24 cellular contexts compared by ENCODE assay signal in genomic region chr5:157749462-157749799, GRCh38. TPM values are rescaled to one million over a fixed set of nuclear protein-coding genes. Genes with fewer than 3 reads are reported as not detected.
DNase-seq lines count a peak whose midpoint lies in the region; ATAC-seq and TF ChIP-seq lines count a peak whose summit lies in the region.
"Had no signal": no experiment of that assay in that cellular context is flagged by ENCODE, and none has a peak within 500 bp of the region (broad histone marks: within the 10 kb centered on the region; RNA-seq: fewer than 3 reads in every experiment).

No MANE protein-coding gene starts in this region.

- no peak overlapping the region for H4K8ac ChIP-seq in IMR-90 (ENCODE audit: low read depth in 2 of 2, low read length in 2 of 2)

- H3K4me1 ChIP-seq in IMR-90 (ENCODE audit: control insufficient read depth, insufficient read depth, low read length) (peaks cover 5% of the 10 kb centered on the region), mucosa of descending colon (ENCODE audit: low read depth) (peaks cover 8% of the 10 kb centered on the region), smooth muscle cell (ENCODE audit: low read depth) (peaks cover 3% of the 10 kb centered on the region)

- peaks cover 5% of the 10 kb centered on the region for H3K79me2 ChIP-seq in smooth muscle cell (ENCODE audit: low read depth)

- POLR2A ChIA-PET in IMR-90 (lab: Charles Lee; ENCODE audit: unreplicated experiment) = no interaction called here

- no peak overlapping the region for H3K4me3 ChIP-seq in IMR-90 (ENCODE audit: insufficient read depth, low read depth, low read length)
- H3K4me3 ChIP-seq in brain microvascular endothelial cell (ENCODE audit: low read depth, low read length) = no peak overlapping the region
- no peak overlapping the region for H3K4me3 ChIP-seq in mucosa of descending colon
- H3K4me3 ChIP-seq in smooth muscle cell = no peak overlapping the region
- no peak overlapping the region for H3K4me3 ChIP-seq in WERI-Rb-1 (ENCODE audit: low read depth, low read length)
- H3K4me3 ChIP-seq: BLaER1, SK-N-MC had no signal

- in situ Hi-C loops in IMR-90 (cut with MboI; ENCODE audit: low sequenced_read_pairs) (loop anchor here (10.0 kb wide), 1 partner anchor 605 kb away; the partner anchor contains the start of gene MED7), brain microvascular endothelial cell (cut with HindIII; ENCODE audit: low pct_ligation_motif_present, low sequenced_read_pairs) (no loop called here)

- no peak overlapping the region for H3K27ac ChIP-seq in IMR-90 (ENCODE audit: insufficient read depth, low read length)
- peak overlapping the region; percentile 73 for H3K27ac ChIP-seq in brain microvascular endothelial cell
- H3K27ac ChIP-seq in smooth muscle cell (ENCODE audit: low read depth) = no peak overlapping the region
- no peak overlapping the region for H3K27ac ChIP-seq in WERI-Rb-1
- H3K27ac ChIP-seq: BLaER1, KMS-11, SK-N-MC had no signal

- intact Hi-C loops in IMR-90 (cut with micrococcal nuclease) (no loop called here), mucosa of descending colon (cut with DNase I, micrococcal nuclease) (loop anchor here in 1 of 2 donors (10.0 kb wide), 1 partner anchor 605 kb away; the partner anchor contains the start of gene MED7)

- no peak overlapping the region for H2AK5ac ChIP-seq in IMR-90 (ENCODE audit: low read depth, low read length)

- H4K5ac ChIP-seq in IMR-90 (ENCODE audit: low read depth, low read length) = no peak overlapping the region

- no peak overlapping the region for H2BK120ac ChIP-seq in IMR-90 (ENCODE audit: low read depth, low read length)

- BruUV-seq in IMR-90 (replicated peaks; lab: Mats Ljungman, UMichigan) = no TSS peak

- no peak overlapping the region for H3K56ac ChIP-seq in IMR-90 (ENCODE audit: extremely low read depth, insufficient read depth, low read length)

- no peak overlapping the region for H2BK15ac ChIP-seq in IMR-90 (ENCODE audit: low read depth, low read length)

- no peak for TF ChIP-seq POLR2A in IMR-90 (IDR thresholded peaks at IDR 0.05; ENCODE audit: low read depth, low read length)

- no peaks in the 10 kb centered on the region for H3K9me3 ChIP-seq in IMR-90 (ENCODE audit: control insufficient read depth, insufficient read depth, low read length)
- no peaks in the 10 kb centered on the region for H3K9me3 ChIP-seq in mucosa of descending colon
- no peaks in the 10 kb centered on the region for H3K9me3 ChIP-seq in smooth muscle cell (replicated peaks; ENCODE audit: low read depth)
- no peaks in the 10 kb centered on the region for H3K9me3 ChIP-seq in WERI-Rb-1 (ENCODE audit: severe bottlenecking)
- H3K9me3 ChIP-seq: BLaER1 had no signal

- H3K4me2 ChIP-seq in IMR-90 (ENCODE audit: low read depth, low read length) = no peak overlapping the region
- H3K4me2 ChIP-seq in smooth muscle cell = peak overlapping the region; percentile 19
- H3K4me2 ChIP-seq: BLaER1, KMS-11 had no signal

- CTCF ChIA-PET in IMR-90 (lab: Yijun Ruan, JAX) = interaction anchor here (1.0 kb wide), 2 partner anchors 421 to 431 kb away, joined by 3 to 4 read pairs; no protein-coding TSS in a partner anchor

- H3K9ac ChIP-seq in IMR-90 (ENCODE audit: low read depth, low read length) (no peak overlapping the region), smooth muscle cell (ENCODE audit: low read depth) (no peak overlapping the region)
- H3K9ac ChIP-seq: BLaER1, KMS-11 had no signal

- H2BK5ac ChIP-seq in IMR-90 (ENCODE audit: low read depth, low read length, poor library complexity, severe bottlenecking) = no peak overlapping the region

- dilution Hi-C loops in IMR-90 (cut with HindIII; ENCODE audit: low sequenced_read_pairs, unreplicated experiment) = no loop called here

- H3K27me3 ChIP-seq in IMR-90 (ENCODE audit: control insufficient read depth, insufficient read depth, low read length) = no peaks in the 10 kb centered on the region
- H3K27me3 ChIP-seq in brain microvascular endothelial cell (replicated peaks) = no peaks in the 10 kb centered on the region
- H3K27me3 ChIP-seq in smooth muscle cell (ENCODE audit: low read depth) = no peaks in the 10 kb centered on the region
- no peaks in the 10 kb centered on the region for H3K27me3 ChIP-seq in WERI-Rb-1 (ENCODE audit: insufficient read depth, low read depth, severe bottlenecking)

- H3K9me1 ChIP-seq in IMR-90 (ENCODE audit: insufficient read depth, low read length) = peaks cover 5% of the 10 kb centered on the region; the same call in 1 of the 2 replicates

- ATAC-seq in IMR-90 (ENCODE audit: low read depth) = no peak
- peak; percentile 58 for ATAC-seq in mucosa of descending colon

- H3K4ac ChIP-seq in IMR-90 (ENCODE audit: low read depth, low read length) = 0 out of 2 replicates have a peak overlapping the region, but pooled peaks have one; percentile 29

- no peak overlapping the region for H4K91ac ChIP-seq in IMR-90 (ENCODE audit: insufficient read depth, low read depth, low read length)

- H3K18ac ChIP-seq in IMR-90 (ENCODE audit: low read depth, low read length) = no peak overlapping the region

- H3K79me1 ChIP-seq in IMR-90 (ENCODE audit: low read depth in 1 of 2, low read length in 2 of 2) = peaks cover 32 to 44% of the 10 kb centered on the region in 2 experiments

- H3F3A ChIP-seq in smooth muscle cell (ENCODE audit: low read depth) = no peaks in the 10 kb centered on the region

- no peak for DNase-seq in IMR-90
- DNase-seq in brain microvascular endothelial cell = no peak
- no peak for DNase-seq in mucosa of descending colon
- no peak for DNase-seq in smooth muscle cell (lab: John Stamatoyannopoulos, UW; ENCODE audit: unreplicated experiment)
- DNase-seq in superior temporal gyrus (ENCODE audit: extremely low spot score) = no peak
- no peak for DNase-seq in WERI-Rb-1
- DNase-seq in NCI-H526 treated with DMSO at 0.1 percent for 48 hours (lab: John Stamatoyannopoulos, UW) = no peak
- no peak for DNase-seq in UCSD-AML1 (lab: John Stamatoyannopoulos, UW; ENCODE audit: unreplicated experiment)
- DNase-seq: ACHN; CD4-positive, alpha-beta T cell; COR-L47; DMS79; H7; MV-4-11; NCI-H1105 treated with DMSO at 0.1 percent for 48 hours; NCI-H1694; NCI-H2081 treated with DMSO at 0.1 percent for 48 hours; NCI-H2171 treated with DMSO at 0.1 percent for 48 hours; NCI-H524 treated with DMSO at 0.1 percent for 48 hours; OCI-M1; SHP77 treated with DMSO at 0.1 percent for 48 hours had no signal

- WGBS in IMR-90 (ENCODE audit: extremely low coverage in 2 of 2, insufficient read length in 1 of 2), 2 experiments = 100% methylated on average over 1 of the region's 11 CpGs; no CpG with 5 or more reads in 1 of the 2 experiments
- WGBS in smooth muscle cell (ENCODE audit: low lambda C conversion rate) = 77% methylated on average over 11 of the region's 11 CpGs

- H2AK9ac ChIP-seq in IMR-90 (replicated peaks; ENCODE audit: low read depth, low read length, poor library complexity) = no peak overlapping the region

- H2AFZ ChIP-seq in IMR-90 (replicated peaks; ENCODE audit: low read length, poor library complexity) = no peak overlapping the region
- H2AFZ ChIP-seq in smooth muscle cell (ENCODE audit: low read depth) = no peak overlapping the region

- no peak overlapping the region for H2BK20ac ChIP-seq in IMR-90 (ENCODE audit: low read depth, low read length)

- TF ChIP-seq CTCF in IMR-90 (conservative IDR thresholded peaks at IDR 0.05; ENCODE audit: low read depth, low read length) = no peak
- TF ChIP-seq CTCF in brain microvascular endothelial cell (IDR thresholded peaks at IDR 0.05; ENCODE audit: low read depth, low read length, missing control alignments) = no peak
- no peak for TF ChIP-seq CTCF in mucosa of descending colon (IDR thresholded peaks at IDR 0.05)
- no peak for TF ChIP-seq CTCF in smooth muscle cell (IDR thresholded peaks at IDR 0.05; ENCODE audit: borderline replicate concordance, insufficient read depth, poor library complexity, severe bottlenecking)
- no peak for TF ChIP-seq CTCF in WERI-Rb-1 (IDR thresholded peaks at IDR 0.05; ENCODE audit: low read depth, low read length)

- no peak for TF ChIP-seq RAD21 in IMR-90 (IDR thresholded peaks at IDR 0.05; ENCODE audit: low read length)

- H4K20me1 ChIP-seq in IMR-90 (ENCODE audit: insufficient read depth, low read length) (no peaks in the 10 kb centered on the region), smooth muscle cell (ENCODE audit: low read depth) (no peaks in the 10 kb centered on the region)
- H4K20me1 ChIP-seq: BLaER1 had no signal

- H3K36me3 ChIP-seq in IMR-90 (ENCODE audit: control insufficient read depth, insufficient read depth, low read length) (no peaks in the 10 kb centered on the region; the same call in 1 of the 2 replicates), brain microvascular endothelial cell (replicated peaks) (peaks cover 5% of the 10 kb centered on the region), mucosa of descending colon (ENCODE audit: low read depth) (no peaks in the 10 kb centered on the region), smooth muscle cell (ENCODE audit: low read depth) (no peaks in the 10 kb centered on the region), WERI-Rb-1 (peaks cover 7% of the 10 kb centered on the region)

- H3K14ac ChIP-seq in IMR-90 (replicated peaks; ENCODE audit: low read depth, low read length) = no peak overlapping the region

- no peak overlapping the region for H3K23ac ChIP-seq in IMR-90 (ENCODE audit: low read depth, low read length)

TF ChIP-seq in IMR-90, 13 proteins besides CTCF, POLR2A, EP300 and RAD21 (continues in another document):
- TF ChIP-seq RFX5 (IDR thresholded peaks at IDR 0.05; ENCODE audit: low read depth, low read length) (no peak), RCOR1 (IDR thresholded peaks at IDR 0.05; ENCODE audit: insufficient replicate concordance, low read length) (no peak), NFE2L2 (IDR thresholded peaks at IDR 0.05; ENCODE audit: low read depth, low read length) (no peak)

RNA-seq across cellular contexts. Expression of gene LSM11, which starts 5.9 kb away (rescaled TPM):
- total RNA-seq in IMR-90 (2012; rRNA removed) (3.0 and 3.9 TPM in 2 replicates), mucosa of descending colon (1 to 10 TPM; 3.7 to 9.5 (median 4.7) TPM), smooth muscle cell (6.4 and 7.5 TPM in 2 replicates)
- polyA plus RNA-seq in IMR-90 (2012; rRNA removed) (0.92 and 1.4 TPM in 2 replicates), smooth muscle cell (2.2 and 2.6 TPM in 2 replicates)
- 0.30 and 0.45 TPM in 2 replicates for polyA plus RNA-seq in IMR-90 (2012; cell fraction: cytosol; rRNA removed)
- 0.65 and 3.0 TPM in 2 replicates for polyA plus RNA-seq in IMR-90 (2012; cell fraction: nucleus; rRNA removed; ENCODE audit: low replicate concordance)

RNA-seq across cellular contexts. Expression of gene THG1L, which starts 18.2 kb away (rescaled TPM):
- 20.4 and 32.5 TPM in 2 replicates for total RNA-seq in IMR-90 (2012; rRNA removed)
- polyA plus RNA-seq in IMR-90 (2012; rRNA removed) = 12.8 and 15.2 TPM in 2 replicates
- polyA plus RNA-seq in IMR-90 (2012; cell fraction: cytosol; rRNA removed) = 5.4 and 8.9 TPM in 2 replicates
- polyA plus RNA-seq in IMR-90 (2012; cell fraction: nucleus; rRNA removed; ENCODE audit: low replicate concordance) = 7.5 and 15.6 TPM in 2 replicates
- 10 to 100 TPM; 14.0 to 22.0 (median 14.5) TPM for total RNA-seq in mucosa of descending colon
- 6.5 and 12.9 TPM in 2 replicates for total RNA-seq in smooth muscle cell
- 3.9 and 4.4 TPM in 2 replicates for polyA plus RNA-seq in smooth muscle cell
